36 cellular contexts compared by ENCODE assay signal in the genomic region with DNA sequence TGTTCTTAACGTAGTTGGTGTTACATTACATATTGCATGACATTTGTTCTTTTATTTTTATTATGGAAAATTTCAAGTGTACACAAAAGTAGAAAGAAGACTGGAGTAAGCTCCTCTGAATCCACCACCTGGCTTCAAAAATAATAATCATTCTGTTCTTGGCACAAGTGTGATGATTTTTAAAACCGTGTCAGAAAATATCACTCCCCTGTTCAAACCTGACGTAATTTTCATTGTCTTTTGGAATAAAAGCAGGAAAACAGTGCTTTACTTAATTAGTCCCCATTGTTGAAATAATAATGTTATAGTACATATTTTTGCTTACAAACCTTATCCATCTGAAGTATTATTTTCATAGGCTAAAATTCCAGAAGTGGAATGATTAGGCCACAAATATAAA. TPM values are rescaled to one million over a fixed set of nuclear protein-coding genes. Genes with fewer than 3 reads are reported as not detected.
"Had no signal": no experiment of that assay in that cellular context is flagged by ENCODE, and none has a peak within 500 bp of the region (broad histone marks: within the 10 kb centered on the region; RNA-seq: fewer than 3 reads in every experiment).

No MANE protein-coding gene starts in this region.

- H3K27me3 ChIP-seq: MG63 had no signal

- H3K36me3 ChIP-seq: MG63 had no signal

- H3K27ac ChIP-seq: KMS-11 had no signal

- DNase-seq: Karpas-422, Kasumi-1, KBM-7, KG1, MG63, MM.1S, MV-4-11, NCI-H1048, NCI-H1092, NCI-H1092 treated with DMSO at 0.1 percent for 48 hours, NCI-H1105, NCI-H1105 treated with DMSO at 0.1 percent for 48 hours, NCI-H1417 treated with DMSO at 0.1 percent for 48 hours, NCI-H1436, NCI-H1436 treated with DMSO at 0.1 percent for 48 hours, NCI-H146, NCI-H1694, NCI-H1694 treated with DMSO at 0.1 percent for 48 hours, NCI-H187, NCI-H187 treated with DMSO at 0.1 percent for 48 hours, NCI-H1930, NCI-H2029, NCI-H2029 treated with DMSO at 0.1 percent for 48 hours, NCI-H2081, NCI-H2081 treated with DMSO at 0.1 percent for 48 hours, NCI-H2107, NCI-H2171, NCI-H2171 treated with DMSO at 0.1 percent for 48 hours, NCI-H2227 treated with DMSO at 0.1 percent for 48 hours, NCI-H226, NCI-H345, NCI-H446, NCI-H446 treated with DMSO at 0.1 percent for 48 hours had no signal

- H3K4me3 ChIP-seq: MG63 had no signal

- H3K4me2 ChIP-seq: KMS-11 had no signal

- H3K9me3 ChIP-seq: MG63 had no signal

- H3K9ac ChIP-seq: KMS-11 had no signal

RNA-seq across cellular contexts. Expression of a gene that starts 41.3 kb away (rescaled TPM):
- total RNA-seq: LHCN-M2, M059J had no signal
